11 cellular contexts compared by ENCODE assay signal in genomic region chrX:153074935-153075334, GRCh38. TPM values are rescaled to one million over a fixed set of nuclear protein-coding genes. Genes with fewer than 3 reads are reported as not detected.
DNase-seq lines count a peak whose midpoint lies in the region; ATAC-seq and TF ChIP-seq lines count a peak whose summit lies in the region.
"Had no signal": no experiment of that assay in that cellular context is flagged by ENCODE, and none has a peak within 500 bp of the region (broad histone marks: within the 10 kb centered on the region; RNA-seq: fewer than 3 reads in every experiment).

No MANE protein-coding gene starts in this region.

- no peak overlapping the region for H3K27ac Mint-ChIP-seq in activated CD4-positive, alpha-beta T cell treated with anti-CD3 and anti-CD28 coated beads, Interleukin-2, amount 10 ng/mL, durations not matched to agents 24 days and 14 days
- H3K27ac Mint-ChIP-seq in T-cell: no peak overlapping the region
- H3K27ac Mint-ChIP-seq in chondrocyte (ENCODE audit: unreplicated experiment): no peak overlapping the region
- peak overlapping the region; percentile 38 for H3K27ac Mint-ChIP-seq in progenitor cell of endocrine pancreas
- H3K27ac Mint-ChIP-seq: CD8-positive, alpha-beta memory T cell had no signal

- H3K36me3 Mint-ChIP-seq in activated CD4-positive, alpha-beta T cell treated with anti-CD3 and anti-CD28 coated beads, Interleukin-2, amount 10 ng/mL, durations not matched to agents 24 days and 14 days (ENCODE audit: low read depth): no peaks in the 10 kb centered on the region
- H3K36me3 Mint-ChIP-seq in T-cell (no peaks in the 10 kb centered on the region), chondrocyte (ENCODE audit: low read depth) (peaks cover 2% of the 10 kb centered on the region), progenitor cell of endocrine pancreas (ENCODE audit: insufficient read depth) (no peaks in the 10 kb centered on the region)
- H3K36me3 Mint-ChIP-seq: CD8-positive, alpha-beta memory T cell had no signal

- H3K27me3 Mint-ChIP-seq in activated CD4-positive, alpha-beta T cell treated with anti-CD3 and anti-CD28 coated beads, Interleukin-2, amount 10 ng/mL, durations not matched to agents 24 days and 14 days: no peaks in the 10 kb centered on the region
- H3K27me3 Mint-ChIP-seq in T-cell: no peaks in the 10 kb centered on the region
- H3K27me3 Mint-ChIP-seq in chondrocyte (ENCODE audit: low read depth): no peaks in the 10 kb centered on the region
- H3K27me3 Mint-ChIP-seq in progenitor cell of endocrine pancreas: no peaks in the 10 kb centered on the region

- POLR2A ChIA-PET in T-cell (lab: Charles Lee): no interaction called here

- no peaks in the 10 kb centered on the region for H3K4me1 Mint-ChIP-seq in activated CD4-positive, alpha-beta T cell treated with anti-CD3 and anti-CD28 coated beads, Interleukin-2, amount 10 ng/mL, durations not matched to agents 24 days and 14 days
- H3K4me1 Mint-ChIP-seq in T-cell (no peaks in the 10 kb centered on the region), chondrocyte (ENCODE audit: low read depth) (no peaks in the 10 kb centered on the region), progenitor cell of endocrine pancreas (ENCODE audit: low read depth) (no peaks in the 10 kb centered on the region)
- H3K4me1 Mint-ChIP-seq: CD8-positive, alpha-beta memory T cell had no signal

- H3K4me3 Mint-ChIP-seq in activated CD4-positive, alpha-beta T cell treated with anti-CD3 and anti-CD28 coated beads, Interleukin-2, amount 10 ng/mL, durations not matched to agents 24 days and 14 days: peak overlapping the region; percentile 28
- peak overlapping the region in 2 of 3 donors; percentile 9 to 16 for H3K4me3 Mint-ChIP-seq in T-cell
- no peak overlapping the region for H3K4me3 Mint-ChIP-seq in chondrocyte (ENCODE audit: unreplicated experiment)
- no peak overlapping the region for H3K4me3 Mint-ChIP-seq in progenitor cell of endocrine pancreas (ENCODE audit: low read depth)

- CTCF ChIA-PET in T-cell (lab: Charles Lee): no interaction called here

- intact Hi-C loops in activated CD4-positive, alpha-beta T cell treated with anti-CD3 and anti-CD28 coated beads, Interleukin-2, amount 10 ng/mL, durations not matched to agents 24 days and 14 days (cut with micrococcal nuclease): no loop called here

- H3K9me3 Mint-ChIP-seq in activated CD4-positive, alpha-beta T cell treated with anti-CD3 and anti-CD28 coated beads, Interleukin-2, amount 10 ng/mL, durations not matched to agents 24 days and 14 days: no peaks in the 10 kb centered on the region
- no peaks in the 10 kb centered on the region for H3K9me3 Mint-ChIP-seq in T-cell
- no peaks in the 10 kb centered on the region for H3K9me3 Mint-ChIP-seq in chondrocyte (ENCODE audit: low read depth)
- H3K9me3 Mint-ChIP-seq in progenitor cell of endocrine pancreas (ENCODE audit: low read depth): no peaks in the 10 kb centered on the region
- H3K9me3 Mint-ChIP-seq: CD8-positive, alpha-beta memory T cell had no signal

- DNase-seq in activated CD4-positive, alpha-beta T cell treated with anti-CD3 and anti-CD28 coated beads, Interleukin-2, amount 10 ng/mL, durations not matched to agents 24 days and 14 days: no peak
- DNase-seq in activated CD4-positive, alpha-beta T cell treated with anti-CD3 and anti-CD28 coated beads for 4 hours: no peak
- no peak for DNase-seq in T-cell
- DNase-seq in chondrocyte (ENCODE audit: low spot score): peak; percentile 83
- DNase-seq in progenitor cell of endocrine pancreas (ENCODE audit: low spot score, unreplicated experiment): no peak
- no peak for DNase-seq in DMS153 (lab: John Stamatoyannopoulos, UW)
- DNase-seq: 8988T; AML-193; Caco-2; CD8-positive, alpha-beta memory T cell had no signal

- ATAC-seq in T-cell (replicated peaks in 1 of 4) (no peak), HG03432 (IDR thresholded peaks at IDR 0.05; ENCODE audit: unreplicated experiment) (no peak)

- TF ChIP-seq CTCF in chondrocyte (IDR thresholded peaks at IDR 0.05) (no peak), progenitor cell of endocrine pancreas (IDR thresholded peaks at IDR 0.05; ENCODE audit: unreplicated experiment) (no peak)

RNA-seq across cellular contexts. Expression of gene PNMA6A, which starts 2.7 kb away (rescaled TPM):
- total RNA-seq in activated CD4-positive, alpha-beta T cell treated with anti-CD3 and anti-CD28 coated beads, Interleukin-2, amount 10 ng/mL, durations not matched to agents 24 days and 14 days: 0.70 and 1.2 TPM in 2 replicates
- total RNA-seq in T-cell: under 1 TPM; 0.33 to 0.54 (median 0.47) TPM
- total RNA-seq in chondrocyte: 0.97 to 5.9 TPM (median 4.7 TPM) in 3 replicates
- 6.9 and 7.0 TPM in 2 replicates for total RNA-seq in progenitor cell of endocrine pancreas
- total RNA-seq: Caco-2 had no signal

RNA-seq across cellular contexts. Expression of gene PNMA3, which starts 18.7 kb away (rescaled TPM):
- total RNA-seq in activated CD4-positive, alpha-beta T cell treated with anti-CD3 and anti-CD28 coated beads, Interleukin-2, amount 10 ng/mL, durations not matched to agents 24 days and 14 days: 0.90 and 1.1 TPM in 2 replicates
- total RNA-seq in T-cell: 10 to 100 TPM in 1 of 5 donors, 1 to 10 TPM in 4; 4.6 to 15.2 (median 9.9) TPM
- 0.12 to 0.67 TPM (median 0.67 TPM) in 3 replicates for total RNA-seq in chondrocyte
- 31.1 and 32.8 TPM in 2 replicates for total RNA-seq in progenitor cell of endocrine pancreas
- total RNA-seq: Caco-2 had no signal

Comparison
In these comparisons a context has a peak if more than half of its experiments do, and no peak if none do; other contexts are left out.
1. H3K4me3 Mint-ChIP-seq: peak in activated CD4-positive, alpha-beta T cell treated with anti-CD3 and anti-CD28 coated beads, Interleukin-2, amount 10 ng/mL, durations not matched to agents 24 days and 14 days (single experiment) and T-cell (2 of 3); none in chondrocyte (single experiment) and progenitor cell of endocrine pancreas (single experiment).